In the genomic region with DNA sequence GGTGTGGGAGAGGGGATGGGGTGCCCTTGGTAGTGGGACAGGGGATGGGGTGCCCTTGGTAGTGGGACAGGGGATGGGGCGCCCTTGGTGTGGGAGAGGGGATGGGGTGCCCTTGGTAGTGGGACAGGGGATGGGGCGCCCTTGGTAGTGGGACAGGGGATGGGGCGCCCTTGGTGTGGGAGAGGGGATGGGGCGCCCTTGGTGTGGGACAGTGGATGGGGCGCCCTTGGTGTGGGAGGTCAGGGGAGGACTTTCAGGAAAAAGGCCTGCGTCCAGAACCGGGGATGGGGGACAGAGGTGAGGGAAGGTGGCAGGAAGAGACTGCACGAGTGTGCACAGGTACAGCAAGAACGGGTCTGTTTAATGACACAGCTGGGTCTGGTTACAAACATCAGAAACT, we compare ENCODE assay signal across 13 cellular contexts. TPM values are rescaled to one million over a fixed set of nuclear protein-coding genes. Genes with fewer than 3 reads are reported as not detected.
A peak's percentile ranks its signal among the peaks of the same experiment; 100 is the strongest.
DNase-seq lines count a peak whose midpoint lies in the region; ATAC-seq and TF ChIP-seq lines count a peak whose summit lies in the region.
"Not testable (repeated sequence)": the region's sequence is repeated elsewhere in the genome, so short reads cannot be mapped to it uniquely, and the experiment has no call there.
"Had no signal": no experiment of that assay in that cellular context is flagged by ENCODE, and none has a peak within 500 bp of the region (broad histone marks: within the 10 kb centered on the region; RNA-seq: fewer than 3 reads in every experiment).

No MANE protein-coding gene starts in this region.

- not testable (repeated sequence) for H3K9ac ChIP-seq in parathyroid adenoma

- ATAC-seq in HG02970 (IDR thresholded peaks at IDR 0.05; ENCODE audit: low FRiP score, unreplicated experiment): peak; percentile 6
- ATAC-seq in T-cell (replicated peaks in 1 of 4): peak in 1 of 4 experiments; percentile 2
- ATAC-seq in lung (ENCODE audit: insufficient read depth, low FRiP score): not testable (repeated sequence)

- 73% methylated on average over 9 of the region's 9 CpGs for WGBS in esophagus muscularis mucosa
- WGBS in lung, 2 donors: 69 to 81% methylated on average over 9 of the region's 9 CpGs
- 73% methylated on average over 9 of the region's 9 CpGs for WGBS in suprapubic skin

- not testable (repeated sequence) for H3K9me3 ChIP-seq in esophagus muscularis mucosa; lung (ENCODE audit: control insufficient read depth in 2 of 2, insufficient read depth in 1 of 2, low read length in 1 of 2); parathyroid adenoma (ENCODE audit: control insufficient read depth, low read length); suprapubic skin

- not testable (repeated sequence) for DNase-seq in T-cell; esophagus muscularis mucosa (ENCODE audit: extremely low spot score); lung (ENCODE audit: low spot score); suprapubic skin (ENCODE audit: low spot score in 2 of 2)

- not testable (repeated sequence) for H3K79me2 ChIP-seq in ACC112 (ENCODE audit: control insufficient read depth, insufficient read depth, low read length, unreplicated experiment); parathyroid adenoma

- H3K4me3 ChIP-seq in ACC112 (ENCODE audit: low read depth, low read length): peak overlapping the region; percentile 50
- H3K4me3 ChIP-seq in esophagus muscularis mucosa; lung; parathyroid adenoma (ENCODE audit: low read depth, low read length); suprapubic skin: not testable (repeated sequence)

- not testable (repeated sequence) for H3K27me3 ChIP-seq in ACC112 (ENCODE audit: insufficient read depth, low read length); lung (ENCODE audit: control insufficient read depth, insufficient read depth); parathyroid adenoma (ENCODE audit: control insufficient read depth, insufficient read depth, low read length); suprapubic skin
- peaks cover 0 to 48% (median 0%) of the 10 kb centered on the region in 4 donors for H3K27me3 ChIP-seq in esophagus muscularis mucosa

- H3K27ac ChIP-seq in ACC112 (ENCODE audit: low read depth, low read length) (peak overlapping the region; percentile 98; the same call in 1 of the 2 replicates), angular gyrus (ENCODE audit: low read depth, low read length) (peak overlapping the region; percentile 60), esophagus muscularis mucosa (replicated peaks in 1 of 4) (peak overlapping the region; percentile 69 to 90 (median 85)), lung (ENCODE audit: low read depth in 1 of 2, low read length in 1 of 2) (peak overlapping the region; percentile 54 to 74), parathyroid adenoma (peak overlapping the region; percentile 69), suprapubic skin (peak overlapping the region; percentile 94)

- peak overlapping the region; percentile 73 to 82 for H3K27ac Mint-ChIP-seq in T-cell

- not testable (repeated sequence) for H3K27me3 Mint-ChIP-seq in T-cell

- POLR2A ChIA-PET in T-cell (lab: Charles Lee): not testable (repeated sequence)

- peaks cover 32 to 48% (median 35%) of the 10 kb centered on the region in 3 donors for H3K4me1 Mint-ChIP-seq in T-cell

- not testable (repeated sequence) for TF ChIP-seq POLR2A in esophagus muscularis mucosa (IDR thresholded peaks at IDR 0.05; ENCODE audit: low read depth); suprapubic skin (IDR thresholded peaks at IDR 0.05)

- not testable (repeated sequence) for TF ChIP-seq EP300 in esophagus muscularis mucosa (IDR thresholded peaks at IDR 0.05); suprapubic skin (IDR thresholded peaks at IDR 0.05)

- not testable (repeated sequence) for H3K4me2 ChIP-seq in parathyroid adenoma (ENCODE audit: low read length)

- H2AFZ ChIP-seq in ACC112 (ENCODE audit: low read length, unreplicated experiment): not testable (repeated sequence)
- peak overlapping the region; percentile 38 for H2AFZ ChIP-seq in parathyroid adenoma

- not testable (repeated sequence) for TF ChIP-seq CTCF in esophagus muscularis mucosa (IDR thresholded peaks at IDR 0.05); lung (IDR thresholded peaks at IDR 0.05; ENCODE audit: control extremely low read depth, extremely low read depth); parathyroid adenoma (IDR thresholded peaks at IDR 0.05); suprapubic skin (IDR thresholded peaks at IDR 0.05)

- peak overlapping the region; percentile 34 to 68 (median 50) for H3K4me3 Mint-ChIP-seq in T-cell

- peaks cover 56% of the 10 kb centered on the region for H3K4me1 ChIP-seq in ACC112 (ENCODE audit: control insufficient read depth, insufficient read depth, low read length, unreplicated experiment)
- peaks cover 69 to 73% (median 72%) of the 10 kb centered on the region in 4 donors for H3K4me1 ChIP-seq in esophagus muscularis mucosa
- peaks cover 0 to 34% of the 10 kb centered on the region in 2 donors for H3K4me1 ChIP-seq in lung (ENCODE audit: control insufficient read depth in 2 of 2, insufficient read depth in 2 of 2, low read length in 2 of 2)
- peaks cover 14% of the 10 kb centered on the region for H3K4me1 ChIP-seq in parathyroid adenoma
- H3K4me1 ChIP-seq in suprapubic skin: peaks cover 69% of the 10 kb centered on the region

- not testable (repeated sequence) for H3K9me3 Mint-ChIP-seq in T-cell

- CTCF ChIA-PET in T-cell (lab: Charles Lee): interaction anchor here in 1 of 2 donors (1.6 kb wide), 1 partner anchor 186 kb away, joined by 5 read pairs; no protein-coding TSS in a partner anchor

- H3K36me3 ChIP-seq in ACC112 (ENCODE audit: insufficient read depth, low read length); esophagus muscularis mucosa; lung (ENCODE audit: control insufficient read depth in 2 of 2, insufficient read depth in 2 of 2, low read length in 2 of 2); parathyroid adenoma (ENCODE audit: control insufficient read depth, insufficient read depth, low read length); suprapubic skin: not testable (repeated sequence)

- H3K36me3 Mint-ChIP-seq in T-cell: not testable (repeated sequence)

- intact Hi-C loops in esophagus muscularis mucosa (cut with DNase I): not testable (repeated sequence)

RNA-seq across cellular contexts. Expression of a gene that starts 10.5 kb away (rescaled TPM):
- under 1 TPM; 0.20 to 0.76 (median 0.65) TPM for total RNA-seq in T-cell
- total RNA-seq in esophagus muscularis mucosa: 10 to 100 TPM; 10.8 to 23.5 (median 20.7) TPM
- 10 to 100 TPM; 15.9 to 20.0 TPM for total RNA-seq in lung
- polyA plus RNA-seq in lung: 10 to 100 TPM; 21.4 to 30.4 TPM
- total RNA-seq in suprapubic skin: 10 to 100 TPM in 2 of 4 donors, 1 to 10 TPM in 2; 2.8 to 18.2 (median 10.4) TPM
- total RNA-seq: activated T-helper 2 cell treated with anti-CD3 and anti-CD28 coated beads, Interferon-gamma antibody, Interleukin-2, Interleukin-4, amounts not matched to agents 10 μg/mL and 5 μg/mL and 100 μg/mL, durations not matched to agents 14 hours and 24 hours and 36 hours had no signal

RNA-seq across cellular contexts. Expression of a gene that starts 12.8 kb away (rescaled TPM):
- total RNA-seq in T-cell: 1 to 10 TPM in 2 of 5 donors, under 1 TPM in 3; 0.66 to 1.3 (median 0.92) TPM
- total RNA-seq in esophagus muscularis mucosa: 1 to 10 TPM; 1.2 to 5.1 (median 3.8) TPM
- 10 to 100 TPM in 1 of 2 donors, 1 to 10 TPM in 1; 3.3 to 11.3 TPM for total RNA-seq in lung
- 1 to 10 TPM; 2.0 to 7.9 TPM for polyA plus RNA-seq in lung
- total RNA-seq in suprapubic skin: 1 to 10 TPM in 3 of 4 donors, not detected in 1; 1.3 to 2.8 (median 2.2) TPM
- total RNA-seq: activated T-helper 2 cell treated with anti-CD3 and anti-CD28 coated beads, Interferon-gamma antibody, Interleukin-2, Interleukin-4, amounts not matched to agents 10 μg/mL and 5 μg/mL and 100 μg/mL, durations not matched to agents 14 hours and 24 hours and 36 hours had no signal

RNA-seq across cellular contexts. Expression of a gene that starts 25.8 kb away (rescaled TPM):
- total RNA-seq in T-cell: 10 to 100 TPM; 35.2 to 99.0 (median 74.0) TPM
- total RNA-seq in esophagus muscularis mucosa: 10 to 100 TPM; 12.9 to 22.5 (median 15.4) TPM
- total RNA-seq in lung: 10 to 100 TPM; 22.7 to 56.5 TPM
- 100 to 1,000 TPM in 1 of 2 donors, 10 to 100 TPM in 1; 20.1 to 116 TPM for polyA plus RNA-seq in lung
- 10 to 100 TPM; 45.9 to 82.6 (median 52.6) TPM for total RNA-seq in suprapubic skin

RNA-seq across cellular contexts. Expression of a gene that starts 58.6 kb away (rescaled TPM):
- total RNA-seq in T-cell (1 to 10 TPM in 3 of 5 donors, under 1 TPM in 2; 0.55 to 4.7 (median 2.1) TPM), esophagus muscularis mucosa (10 to 100 TPM in 2 of 4 donors, 1 to 10 TPM in 2; 8.7 to 17.8 (median 13.3) TPM), lung (10 to 100 TPM; 20.8 to 38.0 TPM), suprapubic skin (10 to 100 TPM; 71.1 to 94.3 (median 80.3) TPM)
- 10 to 100 TPM; 12.1 to 15.4 TPM for polyA plus RNA-seq in lung
- total RNA-seq: frontal cortex had no signal

RNA-seq across cellular contexts. Expression of a gene that starts 59.6 kb away (rescaled TPM):
- not detected for total RNA-seq in T-cell
- total RNA-seq in esophagus muscularis mucosa: not detected
- under 1 TPM in 1 of 2 donors, not detected in 1; 0.31 TPM for total RNA-seq in lung
- under 1 TPM in 1 of 2 donors, not detected in 1; 0.10 TPM for polyA plus RNA-seq in lung
- total RNA-seq in suprapubic skin: not detected
- total RNA-seq: frontal cortex, PC-9, progenitor cell of endocrine pancreas had no signal
- polyA plus RNA-seq: BJ had no signal
